In genomic region chr7:87220026-87220733, GRCh38 we compare ENCODE assay signal across 8 cellular contexts. TPM values are rescaled to one million over a fixed set of nuclear protein-coding genes. Genes with fewer than 3 reads are reported as not detected.
DNase-seq lines count a peak whose midpoint lies in the region; ATAC-seq and TF ChIP-seq lines count a peak whose summit lies in the region.

No MANE protein-coding gene starts in this region.

- H3K4me3 ChIP-seq in HFF-Myc (replicated peaks; ENCODE audit: low read depth, low read length) (peak overlapping the region; percentile 87), NB4 (ENCODE audit: low read depth, low read length) (peak overlapping the region; percentile 69)

- CTCF ChIA-PET in T-cell (lab: Charles Lee): interaction anchor here in 1 of 2 donors (0.8 to 2.9 kb wide), 8 partner anchors 11 to 241 kb away, joined by 3 to 18 read pairs (median 5); partner anchors contain the start of gene DMTF1

- H3K4me3 Mint-ChIP-seq in T-cell: peak overlapping the region; percentile 98 to 100 (median 100)

- no peaks in the 10 kb centered on the region for H3K9me3 Mint-ChIP-seq in T-cell

- DNase-seq in HFF-Myc (ENCODE audit: extremely low read depth, low read depth) (peak; percentile 20), NB4 (ENCODE audit: low read depth) (peak; percentile 40), T-cell (peak; percentile 65 to 88 (median 80)), anterior cingulate cortex (lab: John Stamatoyannopoulos, UW) (peak; percentile 20 to 89 (median 68)), hepatic stellate cell (ENCODE audit: low spot score) (peak; percentile 84), renal cortical epithelial cell (ENCODE audit: low read depth) (peak; percentile 57), GM19240 (ENCODE audit: insufficient read length, low spot score) (no peak)

- TF ChIP-seq CTCF in HFF-Myc (IDR thresholded peaks at IDR 0.05; ENCODE audit: low read depth, low read length, missing control alignments) (no peak), NB4 (IDR thresholded peaks at IDR 0.05; ENCODE audit: low read depth, low read length) (no peak)

- peaks cover 37 to 52% (median 41%) of the 10 kb centered on the region in 3 donors for H3K4me1 Mint-ChIP-seq in T-cell

- no peaks in the 10 kb centered on the region for H3K27me3 Mint-ChIP-seq in T-cell

- ATAC-seq in T-cell (replicated peaks in 1 of 4): peak; percentile 64 to 75 (median 72)

- peaks cover 3% of the 10 kb centered on the region for H3K36me3 Mint-ChIP-seq in T-cell

- H3K27ac Mint-ChIP-seq in T-cell: peak overlapping the region; percentile 98 to 100

- TF ChIP-seq POLR2A in GM10847 (IDR thresholded peaks at IDR 0.05; ENCODE audit: extremely low read depth, insufficient read length) (peak; percentile 88), NB4 (IDR thresholded peaks at IDR 0.05; ENCODE audit: extremely low read depth, insufficient read length) (no peak)

- POLR2A ChIA-PET in T-cell (lab: Charles Lee): interaction anchor here (0.5 to 4.2 kb wide), 11 partner anchors 9 to 655 kb away, joined by 3 to 41 read pairs (median 4); partner anchors contain the start of genes DMTF1 (in 2 of the 2), DBF4 (in 1 of the 2) and SLC25A40 (in 1 of the 2)

RNA-seq across cellular contexts. Expression of gene TMEM243, which starts 0.6 kb away (rescaled TPM):
- total RNA-seq in T-cell: 100 to 1,000 TPM in 3 of 5 donors, 10 to 100 TPM in 2; 95.2 to 170 (median 108) TPM
- 54.5 and 60.6 TPM in 2 replicates for total RNA-seq in renal cortical epithelial cell
